ENCODE assay signal across 8 cellular contexts in genomic region chr7:5523712-5524561, GRCh38. TPM values are rescaled to one million over a fixed set of nuclear protein-coding genes. Genes with fewer than 3 reads are reported as not detected.
DNase-seq lines count a peak whose midpoint lies in the region; ATAC-seq and TF ChIP-seq lines count a peak whose summit lies in the region.
"Not testable (repeated sequence)": the region's sequence is repeated elsewhere in the genome, so short reads cannot be mapped to it uniquely, and the experiment has no call there.

No MANE protein-coding gene starts in this region.

- ATAC-seq in natural killer cell treated with Interleukin-12 subunit alpha and Interleukin-12 subunit beta and Interleukin-15 and Interleukin-18, amount 100 ng/mL, for 72 hours: not testable (repeated sequence)

- peak overlapping the region; percentile 41 for H3K27ac ChIP-seq in stomach smooth muscle (ENCODE audit: low read length)

- H3K9me3 ChIP-seq in stomach smooth muscle (ENCODE audit: control insufficient read depth in 2 of 2, low read length in 2 of 2): not testable (repeated sequence)

- peaks cover 31% of the 10 kb centered on the region for H3K4me1 Mint-ChIP-seq in MCF 10A (ENCODE audit: insufficient read depth, unreplicated experiment)
- peaks cover 24 to 25% of the 10 kb centered on the region in 2 donors for H3K4me1 Mint-ChIP-seq in natural killer cell treated with Interleukin-12 subunit alpha and Interleukin-12 subunit beta and Interleukin-15 and Interleukin-18, amount 100 ng/mL, for 72 hours (ENCODE audit: low read depth in 2 of 2)

- H3K27me3 ChIP-seq in stomach smooth muscle (ENCODE audit: control insufficient read depth in 1 of 2, insufficient read depth in 2 of 2, low read length in 2 of 2): not testable (repeated sequence)

- not testable (repeated sequence) for TF ChIP-seq CTCF in MCF 10A (IDR thresholded peaks at IDR 0.05; ENCODE audit: unreplicated experiment); foreskin fibroblast (IDR thresholded peaks at IDR 0.05; ENCODE audit: low read depth, low read length)

- not testable (repeated sequence) for H3K9me3 Mint-ChIP-seq in MCF 10A (ENCODE audit: unreplicated experiment); natural killer cell treated with Interleukin-12 subunit alpha and Interleukin-12 subunit beta and Interleukin-15 and Interleukin-18, amount 100 ng/mL, for 72 hours

- not testable (repeated sequence) for H3K9ac ChIP-seq in stomach smooth muscle (ENCODE audit: low read length in 2 of 2)

- DNase-seq in DMS 273 (lab: John Stamatoyannopoulos, UW; ENCODE audit: unreplicated experiment) (peak; percentile 73), HT1080 (ENCODE audit: low read depth) (peak; percentile 71), SK-MEL-5 (ENCODE audit: low read depth, low spot score) (peak; percentile 28), MCF 10A (ENCODE audit: unreplicated experiment) (peak; percentile 52), foreskin fibroblast (peak; percentile 50 to 66)
- DNase-seq in activated CD8-positive, alpha-beta memory T cell treated with anti-CD3 and anti-CD28 coated beads for 24 hours: peak; percentile 65
- DNase-seq in natural killer cell treated with Interleukin-12 subunit alpha and Interleukin-12 subunit beta and Interleukin-15 and Interleukin-18, amount 100 ng/mL, for 72 hours (ENCODE audit: low spot score): not testable (repeated sequence)

- H3K4me1 ChIP-seq in stomach smooth muscle (ENCODE audit: control insufficient read depth, insufficient read depth, low read length): peaks cover 22% of the 10 kb centered on the region

- CTCF ChIA-PET in MCF 10A (lab: Yijun Ruan, JAX): interaction anchor here (0.6 to 1.2 kb wide), 4 partner anchors 29 to 44 kb away, joined by 3 to 5 read pairs (median 4); no protein-coding TSS in a partner anchor

- H3K27me3 Mint-ChIP-seq in MCF 10A (ENCODE audit: insufficient read depth, unreplicated experiment); natural killer cell treated with Interleukin-12 subunit alpha and Interleukin-12 subunit beta and Interleukin-15 and Interleukin-18, amount 100 ng/mL, for 72 hours: not testable (repeated sequence)

- H3K36me3 Mint-ChIP-seq in MCF 10A (ENCODE audit: insufficient read depth, unreplicated experiment): peaks cover 96% of the 10 kb centered on the region
- peaks cover 18% of the 10 kb centered on the region for H3K36me3 Mint-ChIP-seq in natural killer cell treated with Interleukin-12 subunit alpha and Interleukin-12 subunit beta and Interleukin-15 and Interleukin-18, amount 100 ng/mL, for 72 hours

- peak overlapping the region; percentile 49 for H3K27ac Mint-ChIP-seq in MCF 10A (ENCODE audit: low read depth, unreplicated experiment)
- H3K27ac Mint-ChIP-seq in natural killer cell treated with Interleukin-12 subunit alpha and Interleukin-12 subunit beta and Interleukin-15 and Interleukin-18, amount 100 ng/mL, for 72 hours: peak overlapping the region; percentile 35 to 53

- POLR2A ChIA-PET in MCF 10A (lab: Yijun Ruan, JAX): interaction anchor here (0.6 to 1.0 kb wide), 2 partner anchors 30 to 748 kb away, joined by 4 read pairs; no protein-coding TSS in a partner anchor

- intact Hi-C loops in MCF 10A (cut with micrococcal nuclease): not testable (repeated sequence)

- H3K36me3 ChIP-seq in stomach smooth muscle (ENCODE audit: control insufficient read depth in 2 of 2, insufficient read depth in 2 of 2, low read length in 2 of 2): peaks cover 33 to 34% of the 10 kb centered on the region in 2 donors

- not testable (repeated sequence) for H3K4me3 ChIP-seq in foreskin fibroblast (ENCODE audit: low read depth in 1 of 2, low read length in 2 of 2); stomach smooth muscle (ENCODE audit: low read length in 2 of 2)

- in situ Hi-C loops in SK-MEL-5 (cut with HindIII; ENCODE audit: low pct_unique_long_range_greater_than_20kb, low sequenced_read_pairs): not testable (repeated sequence)

- H3K4me3 Mint-ChIP-seq in MCF 10A (ENCODE audit: unreplicated experiment); natural killer cell treated with Interleukin-12 subunit alpha and Interleukin-12 subunit beta and Interleukin-15 and Interleukin-18, amount 100 ng/mL, for 72 hours: not testable (repeated sequence)

- not testable (repeated sequence) for BruUV-seq in MCF 10A (replicated peaks; lab: Mats Ljungman, UMichigan)

RNA-seq across cellular contexts. Expression of gene ACTB, which starts 6.5 kb away (rescaled TPM):
- total RNA-seq in HT1080 (2014; rRNA removed; shearing (Covaris generic)): 3,371 and 6,770 TPM in 2 replicates
- polyA plus RNA-seq in HT1080 (2015; cell fraction: cytosol; rRNA removed): 6,796 and 8,116 TPM in 2 replicates
- polyA plus RNA-seq in HT1080 (2015; cell fraction: nucleus; rRNA removed): 4,498 and 5,171 TPM in 2 replicates
- total RNA-seq in SK-MEL-5 (2014; rRNA removed; shearing (Covaris generic)): 2,003 and 2,103 TPM in 2 replicates
- 4,509 and 4,589 TPM in 2 replicates for polyA plus RNA-seq in SK-MEL-5 (2015; cell fraction: cytosol; rRNA removed)
- 1,180 and 1,505 TPM in 2 replicates for polyA plus RNA-seq in SK-MEL-5 (2015; cell fraction: nucleus; rRNA removed)
- 1,855 and 2,659 TPM in 2 replicates for total RNA-seq in MCF 10A (2022)
- total RNA-seq in natural killer cell treated with Interleukin-12 subunit alpha and Interleukin-12 subunit beta and Interleukin-15 and Interleukin-18, amount 100 ng/mL, for 72 hours: over 10,000 TPM in 1 of 2 donors, 1,000 to 10,000 TPM in 1; 9,239 to 13,404 TPM

RNA-seq across cellular contexts. Expression of gene FBXL18, which starts 10.3 kb away (rescaled TPM):
- 12.1 and 17.6 TPM in 2 replicates for total RNA-seq in HT1080 (2014; rRNA removed; shearing (Covaris generic))
- 10.8 and 11.7 TPM in 2 replicates for polyA plus RNA-seq in HT1080 (2015; cell fraction: cytosol; rRNA removed)
- polyA plus RNA-seq in HT1080 (2015; cell fraction: nucleus; rRNA removed): 20.9 and 23.0 TPM in 2 replicates
- total RNA-seq in SK-MEL-5 (2014; rRNA removed; shearing (Covaris generic)): 2.2 and 3.0 TPM in 2 replicates
- polyA plus RNA-seq in SK-MEL-5 (2015; cell fraction: cytosol; rRNA removed): 19.2 and 20.7 TPM in 2 replicates
- 10.8 and 15.1 TPM in 2 replicates for polyA plus RNA-seq in SK-MEL-5 (2015; cell fraction: nucleus; rRNA removed)
- 15.7 and 19.5 TPM in 2 replicates for total RNA-seq in MCF 10A (2022)
- 10 to 100 TPM; 14.0 to 28.1 TPM for total RNA-seq in natural killer cell treated with Interleukin-12 subunit alpha and Interleukin-12 subunit beta and Interleukin-15 and Interleukin-18, amount 100 ng/mL, for 72 hours
